9 cellular contexts compared by ENCODE assay signal in the genomic region with DNA sequence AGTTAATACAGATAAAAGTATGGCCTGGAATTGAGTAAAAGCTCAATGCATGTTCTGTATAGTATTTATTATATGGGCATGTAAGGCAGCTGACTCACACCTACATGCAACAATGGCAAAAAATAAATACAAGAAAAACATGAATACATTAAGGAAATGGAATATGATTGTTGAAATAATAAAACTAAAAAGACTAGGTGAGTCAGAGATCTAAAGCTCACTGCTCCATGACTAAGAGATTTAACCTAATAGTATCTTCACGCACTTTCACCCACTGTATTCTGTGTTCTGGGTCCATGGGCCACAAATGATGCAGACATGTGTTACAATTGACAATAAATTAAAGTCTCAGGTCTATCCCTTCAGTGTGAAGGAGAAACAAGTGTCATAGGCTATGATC.
"Had no signal": no experiment of that assay in that cellular context is flagged by ENCODE, and none has a peak within 500 bp of the region (broad histone marks: within the 10 kb centered on the region; RNA-seq: fewer than 3 reads in every experiment).

No MANE protein-coding gene starts in this region.

- H3K27ac ChIP-seq: GM23248 had no signal

- H3K27ac Mint-ChIP-seq: HFFc6 had no signal

- H3K4me3 Mint-ChIP-seq: HFFc6 had no signal

- H3K4me3 ChIP-seq: GM23248, HAP-1, K562 had no signal

- H3K9me3 ChIP-seq: HAP-1 had no signal

- DNase-seq: GM23248, GOT3, H7, HFFc6, IMR-90 had no signal

- H3K4me1 ChIP-seq: HAP-1 had no signal

- ATAC-seq: HCT116, K562 had no signal

- FAIRE-seq: HTR-8/SVneo, K562 had no signal

- H3K36me3 ChIP-seq: HAP-1 had no signal
